ENCODE assay signal across 14 cellular contexts in the genomic region with DNA sequence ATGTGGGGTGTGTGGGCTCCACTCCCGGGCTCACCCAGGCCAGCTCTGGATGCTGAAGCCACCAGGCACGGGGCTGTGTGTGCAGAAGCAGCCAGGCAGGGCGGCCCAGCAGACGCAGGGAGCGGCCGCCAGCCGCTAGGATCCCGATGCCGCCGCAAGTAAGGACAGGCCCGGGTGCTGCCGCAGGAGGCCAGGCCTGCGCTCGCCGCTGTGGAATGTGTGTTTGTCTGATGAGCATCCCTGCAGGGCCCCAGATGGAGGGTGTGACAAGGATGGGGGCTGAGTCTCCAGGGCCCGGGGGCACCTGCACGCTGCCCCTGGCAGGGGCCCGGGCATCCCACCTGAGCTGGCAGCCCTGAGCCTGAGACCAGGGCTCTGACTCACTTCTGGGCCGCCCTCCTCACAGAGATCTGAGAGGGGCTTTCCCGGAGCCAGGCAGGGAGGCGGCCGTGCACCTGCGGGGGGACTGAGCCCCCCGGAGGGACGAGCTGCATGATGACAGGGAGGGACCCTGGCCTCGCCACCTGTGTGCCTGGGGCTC.
DNase-seq lines count a peak whose midpoint lies in the region; ATAC-seq and TF ChIP-seq lines count a peak whose summit lies in the region.
"Had no signal": no experiment of that assay in that cellular context is flagged by ENCODE, and none has a peak within 500 bp of the region (broad histone marks: within the 10 kb centered on the region; RNA-seq: fewer than 3 reads in every experiment).

No MANE protein-coding gene starts in this region.

- no peaks in the 10 kb centered on the region for H3K4me1 Mint-ChIP-seq in activated naive CD4-positive, alpha-beta T cell treated with anti-CD3 and anti-CD28 coated beads for 36 hours (ENCODE audit: low read depth)
- H3K4me1 Mint-ChIP-seq: activated T-helper 17 cell treated with anti-CD3 and anti-CD28 coated beads, Interleukin-2, amount 50 U/mL, for 72 hours had no signal

- H3K27me3 Mint-ChIP-seq in activated naive CD4-positive, alpha-beta T cell treated with anti-CD3 and anti-CD28 coated beads for 36 hours (ENCODE audit: low read depth): no peaks in the 10 kb centered on the region

- peaks cover 0 to 7% (median 0%) of the 10 kb centered on the region in 4 donors for H3K9me3 ChIP-seq in right lobe of liver

- no peak for TF ChIP-seq POLR2A in right lobe of liver (IDR thresholded peaks at IDR 0.05)

- DNase-seq in 8988T: peak; percentile 16
- DNase-seq in GM13976 (ENCODE audit: low spot score): peak; percentile 26
- DNase-seq in ecto neural progenitor cell (ENCODE audit: low spot score): peak; percentile 45
- peak; percentile 10 to 50 (median 29) for DNase-seq in right lobe of liver
- no peak for DNase-seq in NCI-H1105 (lab: John Stamatoyannopoulos, UW)
- DNase-seq in activated naive CD4-positive, alpha-beta T cell treated with anti-CD3 and anti-CD28 coated beads for 36 hours: no peak
- DNase-seq: activated CD8-positive, alpha-beta T cell treated with anti-CD3 and anti-CD28 coated beads, Interleukin-2, amount 10 ng/mL, durations not matched to agents 7 days and 5 days; anterior cingulate cortex; COR-L47; retina; SW 1271 had no signal

- H3K27me3 ChIP-seq in right lobe of liver: no peaks in the 10 kb centered on the region

- H3K36me3 ChIP-seq in right lobe of liver: no peaks in the 10 kb centered on the region

- WGBS in right lobe of liver (ENCODE audit: insufficient coverage, low coverage, low lambda C conversion rate, missing lambda C conversion rate): no CpG with 5 or more reads among the region's 26 CpGs

- no peak for TF ChIP-seq CTCF in GM13976 (IDR thresholded peaks at IDR 0.05; ENCODE audit: borderline replicate concordance, control extremely low read depth, extremely low read depth, insufficient read depth, missing control alignments)
- TF ChIP-seq CTCF in right lobe of liver (IDR thresholded peaks at IDR 0.05): no peak

- no peaks in the 10 kb centered on the region for H3K4me1 ChIP-seq in right lobe of liver

- intact Hi-C loops in right lobe of liver (cut with DNase I): no loop called here
- intact Hi-C loops in activated naive CD4-positive, alpha-beta T cell treated with anti-CD3 and anti-CD28 coated beads for 36 hours (cut with micrococcal nuclease): no loop called here

- peaks cover 15% of the 10 kb centered on the region for H3K9me3 Mint-ChIP-seq in activated naive CD4-positive, alpha-beta T cell treated with anti-CD3 and anti-CD28 coated beads for 36 hours

- CTCF ChIA-PET in activated naive CD4-positive, alpha-beta T cell treated with anti-CD3 and anti-CD28 coated beads for 36 hours (lab: Charles Lee): no interaction called here

- H3K4me3 ChIP-seq in right lobe of liver: no peak overlapping the region

- ATAC-seq in right lobe of liver: no peak
- no peak for ATAC-seq in HG03439 (IDR thresholded peaks at IDR 0.05; ENCODE audit: unreplicated experiment)
- ATAC-seq in GM18511 (IDR thresholded peaks at IDR 0.05; ENCODE audit: unreplicated experiment): no peak
- ATAC-seq: activated CD8-positive, alpha-beta T cell treated with anti-CD3 and anti-CD28 coated beads, Interleukin-2, amount 10 ng/mL, durations not matched to agents 7 days and 5 days; activated T-helper 17 cell treated with anti-CD3 and anti-CD28 coated beads, Interleukin-2, amount 50 U/mL, for 72 hours had no signal

- H3K36me3 Mint-ChIP-seq in activated naive CD4-positive, alpha-beta T cell treated with anti-CD3 and anti-CD28 coated beads for 36 hours (ENCODE audit: low read depth): peaks cover 7% of the 10 kb centered on the region

- in situ Hi-C loops in GM13976 (cut with MboI; ENCODE audit: low sequenced_read_pairs, unreplicated experiment): no loop called here

- H3K27ac Mint-ChIP-seq in activated naive CD4-positive, alpha-beta T cell treated with anti-CD3 and anti-CD28 coated beads for 36 hours: no peak overlapping the region
- H3K27ac Mint-ChIP-seq: activated CD8-positive, alpha-beta T cell treated with anti-CD3 and anti-CD28 coated beads, Interleukin-2, amount 10 ng/mL, durations not matched to agents 7 days and 5 days; activated T-helper 17 cell treated with anti-CD3 and anti-CD28 coated beads, Interleukin-2, amount 50 U/mL, for 72 hours had no signal

- H3K27ac ChIP-seq in right lobe of liver: no peak overlapping the region

- no peak overlapping the region for H3K4me3 Mint-ChIP-seq in activated naive CD4-positive, alpha-beta T cell treated with anti-CD3 and anti-CD28 coated beads for 36 hours
- H3K4me3 Mint-ChIP-seq: activated CD8-positive, alpha-beta T cell treated with anti-CD3 and anti-CD28 coated beads, Interleukin-2, amount 10 ng/mL, durations not matched to agents 7 days and 5 days; activated T-helper 17 cell treated with anti-CD3 and anti-CD28 coated beads, Interleukin-2, amount 50 U/mL, for 72 hours had no signal

Comparison
In these comparisons a context has a peak if more than half of its experiments do, and no peak if none do; other contexts are left out.
1. DNase-seq: peak in 8988T (single experiment), GM13976 (single experiment), ecto neural progenitor cell (single experiment) and right lobe of liver (3 of 3); none in NCI-H1105 (single experiment) and activated naive CD4-positive, alpha-beta T cell treated with anti-CD3 and anti-CD28 coated beads for 36 hours (single experiment).